21 cellular contexts compared by ENCODE assay signal in the genomic region with DNA sequence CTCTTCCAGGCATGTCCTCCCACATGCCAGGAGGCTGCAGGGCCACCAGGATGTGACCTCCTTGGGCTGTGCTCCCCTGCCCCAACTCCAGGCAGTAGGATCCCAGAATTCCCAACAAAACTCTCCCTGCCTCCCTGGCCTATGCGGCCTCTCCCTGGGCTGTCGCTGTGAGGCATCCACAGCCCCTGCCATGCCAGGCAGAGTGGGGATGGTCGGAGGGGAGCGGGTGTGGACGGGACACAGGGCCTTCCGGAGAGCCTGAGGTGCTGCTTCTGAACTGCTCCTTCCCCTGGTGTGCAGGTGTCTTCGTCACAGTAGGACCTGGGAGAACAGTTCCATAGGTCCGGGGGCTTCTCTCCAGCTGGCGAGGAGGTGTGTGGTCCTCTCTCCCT. TPM values are rescaled to one million over a fixed set of nuclear protein-coding genes. Genes with fewer than 3 reads are reported as not detected.
A peak's percentile ranks its signal among the peaks of the same experiment; 100 is the strongest.
DNase-seq lines count a peak whose midpoint lies in the region; ATAC-seq and TF ChIP-seq lines count a peak whose summit lies in the region.
"Had no signal": no experiment of that assay in that cellular context is flagged by ENCODE, and none has a peak within 500 bp of the region (broad histone marks: within the 10 kb centered on the region; RNA-seq: fewer than 3 reads in every experiment).

No MANE protein-coding gene starts in this region.

- H3K4me3 ChIP-seq in mesenchymal stem cell (ENCODE audit: insufficient read depth in 1 of 2, low read depth in 1 of 2, low read length in 2 of 2) = no peak overlapping the region
- H3K4me3 ChIP-seq: HAP-1, K562, SJSA1 had no signal

- H3K9ac ChIP-seq in mesenchymal stem cell (ENCODE audit: low read length) = no peak overlapping the region

- peaks cover 5% of the 10 kb centered on the region for H3K27me3 Mint-ChIP-seq in CD4-positive, alpha-beta T cell
- peaks cover 7% of the 10 kb centered on the region for H3K27me3 Mint-ChIP-seq in T-helper 17 cell

- H3K4me1 ChIP-seq in mesenchymal stem cell (ENCODE audit: control insufficient read depth, insufficient read depth, low read depth, low read length) = peaks cover 17% of the 10 kb centered on the region
- H3K4me1 ChIP-seq: HAP-1, SJSA1 had no signal

- WGBS in mesenchymal stem cell = 93% methylated on average over 9 of the region's 9 CpGs

- H3K36me3 Mint-ChIP-seq in CD4-positive, alpha-beta T cell (ENCODE audit: low read depth) = peaks cover 35% of the 10 kb centered on the region
- H3K36me3 Mint-ChIP-seq in T-helper 17 cell (ENCODE audit: low read depth) = peaks cover 6% of the 10 kb centered on the region

- no peak overlapping the region for H3K4ac ChIP-seq in mesenchymal stem cell (ENCODE audit: low read depth in 1 of 2, low read length in 2 of 2)

- H3K27me3 ChIP-seq in CD4-positive, alpha-beta T cell (ENCODE audit: control insufficient read depth, insufficient read depth, low read length) = no peaks in the 10 kb centered on the region
- peaks cover 0 to 28% of the 10 kb centered on the region in 2 experiments for H3K27me3 ChIP-seq in mesenchymal stem cell (ENCODE audit: control insufficient read depth in 1 of 2, insufficient read depth in 1 of 2, low read length in 2 of 2)
- H3K27me3 ChIP-seq: SJSA1 had no signal

- no peak overlapping the region for H2BK5ac ChIP-seq in mesenchymal stem cell (ENCODE audit: low read depth, low read length, poor library complexity, severe bottlenecking)

- no peak for TF ChIP-seq CTCF in CD4-positive, alpha-beta T cell (IDR thresholded peaks at IDR 0.05)

- H3K9me3 ChIP-seq in CD4-positive, alpha-beta T cell (ENCODE audit: control insufficient read depth, low read length) = no peaks in the 10 kb centered on the region
- H3K9me3 ChIP-seq in T-helper 17 cell (ENCODE audit: control insufficient read depth, low read length, poor library complexity, severe bottlenecking) (no peaks in the 10 kb centered on the region), mesenchymal stem cell (ENCODE audit: control insufficient read depth, low read length) (no peaks in the 10 kb centered on the region)
- H3K9me3 ChIP-seq: HAP-1, SJSA1 had no signal

- H3K27ac Mint-ChIP-seq in CD4-positive, alpha-beta T cell = peak overlapping the region; percentile 39
- no peak overlapping the region for H3K27ac Mint-ChIP-seq in T-helper 17 cell

- H3K36me3 ChIP-seq in mesenchymal stem cell (ENCODE audit: control insufficient read depth in 1 of 2, insufficient read depth in 2 of 2, low read depth in 1 of 2, low read length in 2 of 2) = peaks cover 0 to 4% of the 10 kb centered on the region in 2 experiments
- H3K36me3 ChIP-seq: HAP-1, SJSA1 had no signal

- POLR2A ChIA-PET in CD4-positive, alpha-beta T cell (lab: Charles Lee) = interaction anchor here (0.6 to 3.7 kb wide), 8 partner anchors 12 to 294 kb away, joined by 3 to 20 read pairs (median 4); partner anchors contain the start of genes GPR132 and SIVA1

- no peak for ATAC-seq in CD4-positive, alpha-beta T cell (ENCODE audit: poor library complexity)
- no peak for ATAC-seq in T-helper 17 cell
- no peak for ATAC-seq in HG03097 (IDR thresholded peaks at IDR 0.05; ENCODE audit: low FRiP score, unreplicated experiment)
- ATAC-seq in HG03460 (IDR thresholded peaks at IDR 0.05; ENCODE audit: unreplicated experiment) = no peak
- ATAC-seq: Panc1 had no signal

- peaks cover 14% of the 10 kb centered on the region for H3K4me1 Mint-ChIP-seq in CD4-positive, alpha-beta T cell (ENCODE audit: low read depth)
- H3K4me1 Mint-ChIP-seq in T-helper 17 cell = peaks cover 9% of the 10 kb centered on the region

- no peak overlapping the region for H3K14ac ChIP-seq in mesenchymal stem cell (ENCODE audit: low read length in 2 of 2)

- H2BK12ac ChIP-seq in mesenchymal stem cell (ENCODE audit: low read length in 2 of 2) = no peak overlapping the region

- no peak overlapping the region for H2BK15ac ChIP-seq in mesenchymal stem cell (ENCODE audit: low read depth, poor library complexity, severe bottlenecking)

- H3K4me2 ChIP-seq in mesenchymal stem cell (ENCODE audit: low read length, poor library complexity, severe bottlenecking) = no peak overlapping the region

- CTCF ChIA-PET in CD4-positive, alpha-beta T cell (lab: Charles Lee) = interaction anchor here (0.8 to 3.9 kb wide), 8 partner anchors 11 to 113 kb away, joined by 3 to 44 read pairs (median 30); no protein-coding TSS in a partner anchor

- DNase-seq in 8988T = peak; percentile 8
- DNase-seq in CD4-positive, alpha-beta T cell = no peak
- DNase-seq in T-helper 17 cell = no peak
- DNase-seq in mesenchymal stem cell = no peak
- no peak for DNase-seq in SW 1271 (lab: John Stamatoyannopoulos, UW)
- DNase-seq in activated CD4-positive, alpha-beta T cell treated with anti-CD3 and anti-CD28 coated beads, Interleukin-2, amount 50 U/mL, for 48 hours = no peak
- DNase-seq: DMS79, NCI-H1092 treated with DMSO at 0.1 percent for 48 hours, NCI-H146, NCI-H2029 treated with DMSO at 0.1 percent for 48 hours, NCI-H2171 treated with DMSO at 0.1 percent for 48 hours, NCI-H446 treated with DMSO at 0.1 percent for 48 hours, NCI-H69 had no signal

- no peak overlapping the region for H3K18ac ChIP-seq in mesenchymal stem cell (ENCODE audit: low read depth in 1 of 2, low read length in 2 of 2)

- intact Hi-C loops in CD4-positive, alpha-beta T cell (cut with DNase I, micrococcal nuclease) = loop anchor here in 1 of 2 experiments (2.0 to 5.0 kb wide), 2 partner anchors 14 to 305 kb away; no protein-coding TSS in a partner anchor

- H3K4me3 Mint-ChIP-seq in CD4-positive, alpha-beta T cell = no peak overlapping the region
- peak overlapping the region; percentile 9 for H3K4me3 Mint-ChIP-seq in T-helper 17 cell

- H3K9me3 Mint-ChIP-seq in CD4-positive, alpha-beta T cell = no peaks in the 10 kb centered on the region

- H3K27ac ChIP-seq in CD4-positive, alpha-beta T cell (ENCODE audit: low read depth, low read length) = no peak overlapping the region
- H3K27ac ChIP-seq in mesenchymal stem cell (ENCODE audit: low read length, poor library complexity, severe bottlenecking) = no peak overlapping the region
- H3K27ac ChIP-seq: C4-2B, SJSA1 had no signal

- no peak overlapping the region for H4K91ac ChIP-seq in mesenchymal stem cell (ENCODE audit: low read length)

- H3K23ac ChIP-seq in mesenchymal stem cell (ENCODE audit: low read length in 2 of 2) = no peak overlapping the region

- H2AK5ac ChIP-seq in mesenchymal stem cell (ENCODE audit: low read length, severe bottlenecking) = peak overlapping the region; percentile 74

- no peak overlapping the region for H2AFZ ChIP-seq in mesenchymal stem cell (ENCODE audit: low read depth, low read length)

- H2BK120ac ChIP-seq in mesenchymal stem cell (ENCODE audit: low read depth, low read length) = no peak overlapping the region

- H4K8ac ChIP-seq in mesenchymal stem cell (ENCODE audit: low read length) = no peak overlapping the region

- no peaks in the 10 kb centered on the region for H3K79me1 ChIP-seq in mesenchymal stem cell (replicated peaks; ENCODE audit: low read length, poor library complexity, severe bottlenecking)

RNA-seq across cellular contexts. Expression of gene GPR132, which starts 18.3 kb away (rescaled TPM):
- total RNA-seq in CD4-positive, alpha-beta T cell = 10 to 100 TPM; 64.4 to 66.7 TPM
- 10 to 100 TPM; 43.4 to 47.1 TPM for total RNA-seq in T-helper 17 cell
- polyA plus RNA-seq in mesenchymal stem cell (2013, experiment 1 of 2) = 0.03 TPM
- polyA plus RNA-seq in mesenchymal stem cell (2013, experiment 2 of 2) = 0.01 TPM
- total RNA-seq: A673, SJSA1 had no signal

RNA-seq across cellular contexts. Expression of gene CDCA4, which starts 26.0 kb away (rescaled TPM):
- 10 to 100 TPM; 17.7 to 18.8 TPM for total RNA-seq in CD4-positive, alpha-beta T cell
- 10 to 100 TPM; 16.1 to 18.4 TPM for total RNA-seq in T-helper 17 cell
- 8.8 TPM for polyA plus RNA-seq in mesenchymal stem cell (2013, experiment 1 of 2)
- polyA plus RNA-seq in mesenchymal stem cell (2013, experiment 2 of 2) = 8.9 TPM
